Comparison of ENCODE assay signal across 8 cellular contexts in the genomic region with DNA sequence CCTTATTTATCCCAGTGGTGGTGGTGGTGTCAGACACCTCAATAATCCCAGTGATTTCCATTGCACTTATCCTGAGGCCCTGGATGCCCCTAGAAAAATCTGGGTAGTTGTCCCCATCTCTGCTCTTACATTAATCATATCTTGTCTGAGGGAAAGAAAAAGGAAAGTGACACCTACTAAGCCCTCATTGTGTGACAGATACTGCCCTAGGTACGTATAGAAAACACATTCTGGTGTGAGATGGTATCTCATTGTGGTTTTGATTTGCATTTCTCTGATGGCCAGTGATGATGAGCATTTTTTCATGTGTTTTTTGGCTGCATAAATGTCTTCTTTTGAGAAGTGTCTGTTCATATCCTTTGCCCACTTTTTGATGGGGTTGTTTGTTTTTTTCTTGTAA.
DNase-seq lines count a peak whose midpoint lies in the region; ATAC-seq and TF ChIP-seq lines count a peak whose summit lies in the region.
"Not testable (repeated sequence)": the region's sequence is repeated elsewhere in the genome, so short reads cannot be mapped to it uniquely, and the experiment has no call there.

No MANE protein-coding gene starts in this region.

- whole genome bisulfite sequencing in mesendoderm (ENCODE audit: extremely low coverage, insufficient coverage, low lambda C conversion rate): no CpG with 5 or more reads among the region's 1 CpG

- not testable (repeated sequence) for H3K27me3 ChIP-seq in mesendoderm (ENCODE audit: insufficient read depth, low read length, poor library complexity)

- not testable (repeated sequence) for H2AK5ac ChIP-seq in mesendoderm (ENCODE audit: low read length)

- not testable (repeated sequence) for H3K79me2 ChIP-seq in mesendoderm (ENCODE audit: control insufficient read depth, insufficient read depth, low read length)

- DNase-seq in GM12865 (ENCODE audit: low read depth): peak; percentile 48
- DNase-seq in mesendoderm: not testable (repeated sequence)

- not testable (repeated sequence) for H3K4me2 ChIP-seq in mesendoderm (ENCODE audit: low read length)

- not testable (repeated sequence) for H3K36me3 ChIP-seq in mesendoderm (ENCODE audit: control insufficient read depth, insufficient read depth, low read length)

- TF ChIP-seq CTCF in GM12865 (IDR thresholded peaks at IDR 0.05; ENCODE audit: insufficient read depth, low read depth, low read length, missing control alignments): not testable (repeated sequence)

- peak overlapping the region; percentile 55 for H3K4ac ChIP-seq in mesendoderm (ENCODE audit: low read depth, low read length)

- H3K9ac ChIP-seq in mesendoderm (ENCODE audit: low read length): not testable (repeated sequence)

- peak overlapping the region; percentile 28 for H2BK120ac ChIP-seq in mesendoderm (ENCODE audit: low read depth, low read length)

- H2BK15ac ChIP-seq in mesendoderm (replicated peaks; ENCODE audit: low read depth): not testable (repeated sequence)

- ATAC-seq in GM18520 (IDR thresholded peaks at IDR 0.05; ENCODE audit: unreplicated experiment) (peak; percentile 65), GM19025 (IDR thresholded peaks at IDR 0.05; ENCODE audit: low read depth, unreplicated experiment) (peak; percentile 82), GM19468 (IDR thresholded peaks at IDR 0.05; ENCODE audit: extremely low read depth, unreplicated experiment) (peak; percentile 71), HG02884 (IDR thresholded peaks at IDR 0.05; ENCODE audit: unreplicated experiment) (peak; percentile 83), HG03342 (IDR thresholded peaks at IDR 0.05; ENCODE audit: unreplicated experiment) (peak; percentile 44), HG03558 (IDR thresholded peaks at IDR 0.05; ENCODE audit: extremely low read depth, unreplicated experiment) (peak; percentile 49)

- not testable (repeated sequence) for H3K4me1 ChIP-seq in mesendoderm (ENCODE audit: control insufficient read depth, low read depth, low read length)

- not testable (repeated sequence) for H4K5ac ChIP-seq in mesendoderm (ENCODE audit: low read length)

- not testable (repeated sequence) for H3K4me3 ChIP-seq in GM12865 (ENCODE audit: low read depth, low read length); mesendoderm (ENCODE audit: low read length)

- not testable (repeated sequence) for H3K79me1 ChIP-seq in mesendoderm (ENCODE audit: low read length)

- peak overlapping the region; percentile 7 for H3K18ac ChIP-seq in mesendoderm (ENCODE audit: low read length)

- H3K56ac ChIP-seq in mesendoderm (ENCODE audit: low read length): not testable (repeated sequence)

- H2BK5ac ChIP-seq in mesendoderm (ENCODE audit: low read length): not testable (repeated sequence)

- H3K27ac ChIP-seq in mesendoderm (ENCODE audit: low read depth, low read length): peak overlapping the region; percentile 82

- not testable (repeated sequence) for H4K8ac ChIP-seq in mesendoderm (ENCODE audit: low read depth, low read length)

- H3K23ac ChIP-seq in mesendoderm (ENCODE audit: low read length): not testable (repeated sequence)
